18 cellular contexts compared by ENCODE assay signal in genomic region chr2:71534201-71534600, GRCh38.
DNase-seq lines count a peak whose midpoint lies in the region; ATAC-seq, FAIRE-seq and TF ChIP-seq lines count a peak whose summit lies in the region.
"Had no signal": no experiment of that assay in that cellular context is flagged by ENCODE, and none has a peak within 500 bp of the region (broad histone marks: within the 10 kb centered on the region; RNA-seq: fewer than 3 reads in every experiment).

No MANE protein-coding gene starts in this region.

- H3K27ac Mint-ChIP-seq in CD14-positive monocyte = no peak overlapping the region
- no peak overlapping the region for H3K27ac Mint-ChIP-seq in WTC11
- no peak overlapping the region for H3K27ac Mint-ChIP-seq in CD8-positive, alpha-beta T cell

- H3K9me3 Mint-ChIP-seq in CD14-positive monocyte (peaks cover 0 to 3% (median 0%) of the 10 kb centered on the region in 7 donors), WTC11 (no peaks in the 10 kb centered on the region)
- H3K9me3 Mint-ChIP-seq in CD8-positive, alpha-beta T cell = no peaks in the 10 kb centered on the region
- H3K9me3 Mint-ChIP-seq: CD8-positive, alpha-beta memory T cell had no signal

- 74% methylated on average over 1 of the region's 1 CpG for WGBS in sigmoid colon, 2 donors

- H3K36me3 ChIP-seq in sigmoid colon = peaks cover 0 to 29% (median 7%) of the 10 kb centered on the region in 4 donors
- H3K36me3 ChIP-seq in CD8-positive, alpha-beta T cell (ENCODE audit: insufficient read depth, low read length) = no peaks in the 10 kb centered on the region
- H3K36me3 ChIP-seq: BLaER1 had no signal

- no peak for TF ChIP-seq EP300 in sigmoid colon (IDR thresholded peaks at IDR 0.05)

- H3K4me1 ChIP-seq in sigmoid colon = no peaks in the 10 kb centered on the region
- H3K4me1 ChIP-seq in CD8-positive, alpha-beta T cell (ENCODE audit: insufficient read depth, low read length) = no peaks in the 10 kb centered on the region
- H3K4me1 ChIP-seq: BLaER1 had no signal

- POLR2A ChIA-PET in WTC11 (lab: Charles Lee) = no interaction called here
- POLR2A ChIA-PET in CD8-positive, alpha-beta T cell (lab: Charles Lee) = no interaction called here

- no peak overlapping the region for H3K4me3 ChIP-seq in sigmoid colon
- H3K4me3 ChIP-seq in CD8-positive, alpha-beta T cell (ENCODE audit: low read depth, low read length) = no peak overlapping the region
- H3K4me3 ChIP-seq: BLaER1, GM12878, GM23248 had no signal

- intact Hi-C loops in CD14-positive monocyte (cut with micrococcal nuclease) = no loop called here
- intact Hi-C loops in sigmoid colon (cut with DNase I) = no loop called here
- intact Hi-C loops in CD8-positive, alpha-beta T cell (cut with DNase I, micrococcal nuclease) = loop anchor here in 1 of 2 experiments (5.0 kb wide), 2 partner anchors 1043 to 1213 kb away; no protein-coding TSS in a partner anchor

- peaks cover 87 to 94% of the 10 kb centered on the region in 2 donors for H3K36me3 Mint-ChIP-seq in CD14-positive monocyte
- no peaks in the 10 kb centered on the region for H3K36me3 Mint-ChIP-seq in WTC11
- no peaks in the 10 kb centered on the region for H3K36me3 Mint-ChIP-seq in CD8-positive, alpha-beta T cell
- H3K36me3 Mint-ChIP-seq: CD8-positive, alpha-beta memory T cell had no signal

- H3K27ac ChIP-seq in sigmoid colon = no peak overlapping the region
- no peak overlapping the region for H3K27ac ChIP-seq in CD8-positive, alpha-beta T cell (ENCODE audit: low read depth, low read length)
- H3K27ac ChIP-seq: BLaER1, GM23248 had no signal

- CTCF ChIA-PET in WTC11 (lab: Charles Lee) = no interaction called here
- CTCF ChIA-PET in CD8-positive, alpha-beta T cell (lab: Charles Lee) = interaction anchor here (2.7 kb wide), 1 partner anchor 11 kb away, joined by 9 read pairs; no protein-coding TSS in a partner anchor

- no peak for TF ChIP-seq CTCF in CD14-positive monocyte (IDR thresholded peaks at IDR 0.05)
- TF ChIP-seq CTCF in WTC11 (IDR thresholded peaks at IDR 0.05) = no peak
- TF ChIP-seq CTCF in sigmoid colon (IDR thresholded peaks at IDR 0.05) = no peak
- no peak for TF ChIP-seq CTCF in CD8-positive, alpha-beta T cell (IDR thresholded peaks at IDR 0.05)

- no peaks in the 10 kb centered on the region for H3K27me3 ChIP-seq in sigmoid colon
- H3K27me3 ChIP-seq in CD8-positive, alpha-beta T cell (ENCODE audit: insufficient read depth, low read length) = no peaks in the 10 kb centered on the region
- H3K27me3 ChIP-seq: BLaER1 had no signal

- H3K4me1 Mint-ChIP-seq in CD14-positive monocyte = peaks cover 6% of the 10 kb centered on the region
- H3K4me1 Mint-ChIP-seq in WTC11 = no peaks in the 10 kb centered on the region; the same call in 1 of the 2 replicates
- H3K4me1 Mint-ChIP-seq in CD8-positive, alpha-beta T cell (ENCODE audit: low read depth) = peaks cover 2% of the 10 kb centered on the region

- H3K4me3 Mint-ChIP-seq in CD14-positive monocyte (no peak overlapping the region), WTC11 (no peak overlapping the region)
- H3K4me3 Mint-ChIP-seq in CD8-positive, alpha-beta T cell = no peak overlapping the region
- H3K4me3 Mint-ChIP-seq: CD8-positive, alpha-beta memory T cell had no signal

- no peak for TF ChIP-seq POLR2A in sigmoid colon (IDR thresholded peaks at IDR 0.05)
- no peak for TF ChIP-seq POLR2A in GM12892 (IDR thresholded peaks at IDR 0.05; ENCODE audit: low read depth, low read length)

- no peak for FAIRE-seq in GM12892 (lab: Jason Lieb, UNC)
- FAIRE-seq: GM12878 had no signal

- ATAC-seq in WTC11 = no peak
- ATAC-seq in CD8-positive, alpha-beta T cell = no peak
- ATAC-seq: GM12878 had no signal

- DNase-seq in CD14-positive monocyte (ENCODE audit: low spot score) (peak; percentile 44), WTC11 (ENCODE audit: low spot score) (peak; percentile 1), islet precursor cell (peak; percentile 22), sigmoid colon (peak; percentile 30), GM12892 (ENCODE audit: insufficient read length) (no peak), NCI-H226 (no peak)
- no peak for DNase-seq in CD8-positive, alpha-beta T cell
- DNase-seq: 8988T, COR-L47, DMS 273 treated with DMSO at 0.1 percent for 48 hours, DMS53, DND-41, EL, GM23248, HCEC 1CT had no signal

- H3K27me3 Mint-ChIP-seq in CD14-positive monocyte (ENCODE audit: low read depth in 3 of 3) = peaks cover 1 to 5% (median 3%) of the 10 kb centered on the region in 3 donors
- H3K27me3 Mint-ChIP-seq in WTC11 (ENCODE audit: low read depth) = no peaks in the 10 kb centered on the region
- peaks cover 21% of the 10 kb centered on the region for H3K27me3 Mint-ChIP-seq in CD8-positive, alpha-beta T cell (ENCODE audit: low read depth)

- H3K9me3 ChIP-seq in sigmoid colon = no peaks in the 10 kb centered on the region
- H3K9me3 ChIP-seq in CD8-positive, alpha-beta T cell (ENCODE audit: low read length) = no peaks in the 10 kb centered on the region
- H3K9me3 ChIP-seq: BLaER1 had no signal

TF ChIP-seq in WTC11, 78 proteins besides CTCF, POLR2A, EP300 and RAD21:
- TF ChIP-seq CBFB (CRISPR knock-in tag; IDR thresholded peaks at IDR 0.05; ENCODE audit: low read depth) (no peak), ZBTB21 (CRISPR knock-in tag; IDR thresholded peaks at IDR 0.05; ENCODE audit: borderline replicate concordance) (no peak), TCF7 (CRISPR knock-in tag; IDR thresholded peaks at IDR 0.05; ENCODE audit: low read depth) (no peak), GABPB1 (CRISPR knock-in tag; IDR thresholded peaks at IDR 0.05) (no peak), CREB1 (CRISPR knock-in tag; IDR thresholded peaks at IDR 0.05) (no peak), ZNF263 (CRISPR knock-in tag; IDR thresholded peaks at IDR 0.05; ENCODE audit: low read depth) (no peak), USF1 (CRISPR knock-in tag; IDR thresholded peaks at IDR 0.05) (no peak), TEAD4 (CRISPR knock-in tag; IDR thresholded peaks at IDR 0.05) (no peak)

Comparison
In these comparisons a context has a peak if more than half of its experiments do, and no peak if none do; other contexts are left out.
1. DNase-seq: peak in CD14-positive monocyte (single experiment), WTC11 (single experiment), islet precursor cell (single experiment) and sigmoid colon (single experiment); none in CD8-positive, alpha-beta T cell (0 of 7), GM12892 (single experiment) and NCI-H226 (single experiment).